In the genomic region with DNA sequence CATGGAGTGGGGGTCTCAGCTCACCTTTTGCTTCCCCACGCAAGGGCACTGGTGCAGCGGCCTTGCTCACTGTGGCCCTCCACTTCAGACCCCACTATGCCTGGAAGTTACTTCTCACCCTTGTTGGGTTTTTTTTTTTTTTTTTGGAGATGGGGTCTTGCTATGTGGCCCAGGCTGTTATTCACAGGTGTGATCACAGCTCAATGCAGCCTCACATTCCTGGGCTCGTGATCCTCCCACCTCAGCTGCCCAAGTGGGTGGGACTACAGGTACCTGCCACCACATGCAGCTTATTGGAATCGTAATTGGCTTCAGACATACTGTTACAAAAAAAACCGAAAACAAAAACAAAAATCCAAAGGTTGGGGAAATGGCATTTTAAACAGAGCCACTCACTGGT, we compare ENCODE assay signal across 22 cellular contexts.
"Had no signal": no experiment of that assay in that cellular context is flagged by ENCODE, and none has a peak within 500 bp of the region (broad histone marks: within the 10 kb centered on the region; RNA-seq: fewer than 3 reads in every experiment).

No MANE protein-coding gene starts in this region.

- H3K9me3 Mint-ChIP-seq: activated T-helper 1 cell treated with anti-CD3 and anti-CD28 coated beads, Interleukin-12 subunit alpha, Interleukin-12 subunit beta, Interleukin-2, Interleukin-4 antibody, amounts not matched to agents 30 ng/mL and 10 ng/mL and 1 ng/mL, durations not matched to agents 14 hours and 24 hours and 36 hours; brain; IgD-negative memory B cell had no signal

- H3K27ac Mint-ChIP-seq: activated CD8-positive, alpha-beta T cell treated with anti-CD3 and anti-CD28 coated beads, Interleukin-2, amount 10 ng/mL, durations not matched to agents 7 days and 5 days; activated naive CD8-positive, alpha-beta T cell; activated T-helper 1 cell treated with anti-CD3 and anti-CD28 coated beads, Interleukin-12 subunit alpha, Interleukin-12 subunit beta, Interleukin-2, Interleukin-4 antibody, amounts not matched to agents 30 ng/mL and 10 ng/mL and 1 ng/mL, durations not matched to agents 14 hours and 24 hours and 36 hours; IgD-negative memory B cell had no signal

- ATAC-seq: activated CD8-positive, alpha-beta T cell treated with anti-CD3 and anti-CD28 coated beads, Interleukin-2, amount 10 ng/mL, durations not matched to agents 7 days and 5 days had no signal

- DNase-seq: activated CD4-positive, alpha-beta T cell treated with anti-CD3 and anti-CD28 coated beads for 48 hours; activated CD4-positive, alpha-beta T cell treated with anti-CD3 and anti-CD28 coated beads, Interleukin-2, amount 50 U/mL, for 4 hours; activated CD4-positive, CD25-positive, alpha-beta regulatory T cell treated with anti-CD3 and anti-CD28 coated beads, Interleukin-2, amount 50 U/mL, for 72 hours; activated CD8-positive, alpha-beta memory T cell treated with anti-CD3 and anti-CD28 coated beads, Interleukin-2, amount 50 U/mL, for 48 hours; activated CD8-positive, alpha-beta T cell treated with anti-CD3 and anti-CD28 coated beads, Interleukin-2, amount 10 ng/mL, durations not matched to agents 7 days and 5 days; activated effector memory CD4-positive, alpha-beta T cell treated with anti-CD3 and anti-CD28 coated beads, Interleukin-2, amount 50 U/mL, for 16 hours; activated naive CD4-positive, alpha-beta T cell treated with Interleukin-2 at 50 U/mL for 16 hours; activated T-cell treated with anti-CD3 and anti-CD28 coated beads, Interleukin-2, amount 50 U/mL, for 1 hour; KG1; NCI-H1048; NCI-H1694; NCI-H2107; NCI-H526 treated with DMSO at 0.1 percent for 48 hours; OCI-M1; Right ventricle myocardium superior; T-helper 1 cell had no signal

- H3K9me3 ChIP-seq: SJCRH30, SK-N-SH had no signal

- H3K36me3 Mint-ChIP-seq: activated naive CD8-positive, alpha-beta T cell; IgD-negative memory B cell had no signal

- H3K27ac ChIP-seq: SJCRH30 had no signal

- H3K27me3 Mint-ChIP-seq: activated naive CD8-positive, alpha-beta T cell; brain had no signal

- H3K4me3 ChIP-seq: SJCRH30 had no signal

- H3K4me2 ChIP-seq: SK-N-SH had no signal

- H3K4me3 Mint-ChIP-seq: activated CD8-positive, alpha-beta T cell treated with anti-CD3 and anti-CD28 coated beads, Interleukin-2, amount 10 ng/mL, durations not matched to agents 7 days and 5 days; activated naive CD8-positive, alpha-beta T cell; activated T-helper 1 cell treated with anti-CD3 and anti-CD28 coated beads, Interleukin-12 subunit alpha, Interleukin-12 subunit beta, Interleukin-2, Interleukin-4 antibody, amounts not matched to agents 30 ng/mL and 10 ng/mL and 1 ng/mL, durations not matched to agents 14 hours and 24 hours and 36 hours; brain; IgD-negative memory B cell had no signal

- H3K9ac ChIP-seq: SK-N-SH had no signal

- H3K27me3 ChIP-seq: SJCRH30 had no signal
